Comparison of ENCODE assay signal across 17 cellular contexts in the genomic region with DNA sequence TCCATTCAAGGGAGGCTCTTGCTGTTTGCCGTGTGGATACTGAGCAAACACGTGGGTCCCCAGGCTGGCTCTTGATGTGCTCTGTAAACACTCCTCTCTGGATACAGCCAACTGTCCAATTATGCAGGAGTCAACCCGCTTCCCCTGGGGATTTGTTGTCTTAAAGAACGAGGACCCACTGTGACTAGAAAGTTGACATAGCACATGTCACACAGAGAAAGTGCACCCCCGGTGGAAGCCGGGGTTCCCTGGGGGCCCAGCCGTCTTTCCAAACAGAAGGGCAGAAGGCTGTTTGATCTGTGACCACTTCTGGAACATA.
DNase-seq lines count a peak whose midpoint lies in the region; ATAC-seq and TF ChIP-seq lines count a peak whose summit lies in the region.
"Had no signal": no experiment of that assay in that cellular context is flagged by ENCODE, and none has a peak within 500 bp of the region (broad histone marks: within the 10 kb centered on the region; RNA-seq: fewer than 3 reads in every experiment).

No MANE protein-coding gene starts in this region.

- DNase-seq in DMS53 treated with DMSO at 0.1 percent for 48 hours (lab: John Stamatoyannopoulos, UW; ENCODE audit: unreplicated experiment) (peak; percentile 82), NCI-H1930 (lab: John Stamatoyannopoulos, UW) (peak; percentile 38 to 50), NCI-H69 (lab: John Stamatoyannopoulos, UW) (peak; percentile 97), nephron progenitor cell (peak; percentile 4)
- no peak for DNase-seq in activated naive CD4-positive, alpha-beta T cell (lab: John Stamatoyannopoulos, UW)
- no peak for DNase-seq in CD4-positive, alpha-beta T cell
- DNase-seq in effector memory CD8-positive, alpha-beta T cell, result no peak
- DNase-seq: activated CD4-positive, alpha-beta T cell treated with anti-CD3 and anti-CD28 coated beads for 1 hour; activated T-cell treated with anti-CD3 and anti-CD28 coated beads, Interleukin-2, amount 50 U/mL, for 72 hours; BE2C; left ventricle myocardium superior; naive thymus-derived CD8-positive, alpha-beta T cell; stimulated activated naive CD4-positive, alpha-beta T cell treated with Interleukin-2 at 50 U/mL for 16 hours had no signal

- POLR2A ChIA-PET in CD4-positive, alpha-beta T cell (lab: Charles Lee), result no interaction called here

- peak overlapping the region; percentile 61 for H3K27ac Mint-ChIP-seq in nephron progenitor cell
- no peak overlapping the region for H3K27ac Mint-ChIP-seq in CD4-positive, alpha-beta T cell
- H3K27ac Mint-ChIP-seq in effector memory CD8-positive, alpha-beta T cell, result no peak overlapping the region
- H3K27ac Mint-ChIP-seq: activated T-cell treated with anti-CD3 and anti-CD28 coated beads, Interleukin-2, amount 50 U/mL, for 72 hours; naive thymus-derived CD8-positive, alpha-beta T cell had no signal

- no peaks in the 10 kb centered on the region for H3K27me3 ChIP-seq in CD4-positive, alpha-beta T cell (ENCODE audit: control insufficient read depth, insufficient read depth, low read length)
- H3K27me3 ChIP-seq: BE2C, hepatocyte had no signal

- no peak overlapping the region for H3K27ac ChIP-seq in CD4-positive, alpha-beta T cell (ENCODE audit: low read depth, low read length)
- H3K27ac ChIP-seq: coronary artery, hepatocyte, HL-60 had no signal

- no peaks in the 10 kb centered on the region for H3K9me3 Mint-ChIP-seq in nephron progenitor cell
- no peaks in the 10 kb centered on the region for H3K9me3 Mint-ChIP-seq in CD4-positive, alpha-beta T cell
- H3K9me3 Mint-ChIP-seq in effector memory CD8-positive, alpha-beta T cell, result no peaks in the 10 kb centered on the region
- H3K9me3 Mint-ChIP-seq: activated T-cell treated with anti-CD3 and anti-CD28 coated beads, Interleukin-2, amount 50 U/mL, for 72 hours; naive thymus-derived CD8-positive, alpha-beta T cell had no signal

- no peaks in the 10 kb centered on the region for H3K36me3 Mint-ChIP-seq in nephron progenitor cell (ENCODE audit: low read depth)
- H3K36me3 Mint-ChIP-seq in CD4-positive, alpha-beta T cell (ENCODE audit: low read depth), result no peaks in the 10 kb centered on the region
- no peaks in the 10 kb centered on the region for H3K36me3 Mint-ChIP-seq in effector memory CD8-positive, alpha-beta T cell (ENCODE audit: insufficient read depth)
- H3K36me3 Mint-ChIP-seq: naive thymus-derived CD8-positive, alpha-beta T cell had no signal

- no peak for ATAC-seq in CD4-positive, alpha-beta T cell (ENCODE audit: poor library complexity)
- ATAC-seq in HG03025 (IDR thresholded peaks at IDR 0.05; ENCODE audit: low FRiP score, unreplicated experiment), result no peak
- ATAC-seq in effector memory CD8-positive, alpha-beta T cell (replicated peaks), result no peak
- ATAC-seq: activated T-cell treated with anti-CD3 and anti-CD28 coated beads, Interleukin-2, amount 50 U/mL, for 72 hours; naive thymus-derived CD8-positive, alpha-beta T cell had no signal

- no peak for TF ChIP-seq CTCF in nephron progenitor cell (IDR thresholded peaks at IDR 0.05)
- TF ChIP-seq CTCF in CD4-positive, alpha-beta T cell (IDR thresholded peaks at IDR 0.05), result no peak

- intact Hi-C loops in CD4-positive, alpha-beta T cell (cut with DNase I, micrococcal nuclease), result no loop called here

- CTCF ChIA-PET in CD4-positive, alpha-beta T cell (lab: Charles Lee), result no interaction called here

- no peaks in the 10 kb centered on the region for H3K9me3 ChIP-seq in CD4-positive, alpha-beta T cell (ENCODE audit: control insufficient read depth, low read length)
- H3K9me3 ChIP-seq: BE2C had no signal

- no peak overlapping the region for H3K4me3 Mint-ChIP-seq in nephron progenitor cell
- no peak overlapping the region for H3K4me3 Mint-ChIP-seq in CD4-positive, alpha-beta T cell
- H3K4me3 Mint-ChIP-seq in effector memory CD8-positive, alpha-beta T cell, result no peak overlapping the region
- H3K4me3 Mint-ChIP-seq: activated T-cell treated with anti-CD3 and anti-CD28 coated beads, Interleukin-2, amount 50 U/mL, for 72 hours; naive thymus-derived CD8-positive, alpha-beta T cell had no signal

- peaks cover 37% of the 10 kb centered on the region for H3K4me1 Mint-ChIP-seq in nephron progenitor cell
- no peaks in the 10 kb centered on the region for H3K4me1 Mint-ChIP-seq in CD4-positive, alpha-beta T cell (ENCODE audit: low read depth)
- H3K4me1 Mint-ChIP-seq in effector memory CD8-positive, alpha-beta T cell (ENCODE audit: low read depth in 2 of 2), result peaks cover 4% of the 10 kb centered on the region in 2 donors

- peaks cover 3% of the 10 kb centered on the region for H3K27me3 Mint-ChIP-seq in nephron progenitor cell (ENCODE audit: low read depth, poor library complexity)
- peaks cover 7% of the 10 kb centered on the region for H3K27me3 Mint-ChIP-seq in CD4-positive, alpha-beta T cell
- peaks cover 9 to 29% of the 10 kb centered on the region in 2 donors for H3K27me3 Mint-ChIP-seq in effector memory CD8-positive, alpha-beta T cell

Comparison
In these comparisons a context has a peak if more than half of its experiments do, and no peak if none do; other contexts are left out.
1. DNase-seq: peak in DMS53 treated with DMSO at 0.1 percent for 48 hours (single experiment), NCI-H1930 (2 of 2), NCI-H69 (single experiment) and nephron progenitor cell (single experiment); none in activated naive CD4-positive, alpha-beta T cell (0 of 4), CD4-positive, alpha-beta T cell (0 of 10) and effector memory CD8-positive, alpha-beta T cell (0 of 3).